In the genomic region with DNA sequence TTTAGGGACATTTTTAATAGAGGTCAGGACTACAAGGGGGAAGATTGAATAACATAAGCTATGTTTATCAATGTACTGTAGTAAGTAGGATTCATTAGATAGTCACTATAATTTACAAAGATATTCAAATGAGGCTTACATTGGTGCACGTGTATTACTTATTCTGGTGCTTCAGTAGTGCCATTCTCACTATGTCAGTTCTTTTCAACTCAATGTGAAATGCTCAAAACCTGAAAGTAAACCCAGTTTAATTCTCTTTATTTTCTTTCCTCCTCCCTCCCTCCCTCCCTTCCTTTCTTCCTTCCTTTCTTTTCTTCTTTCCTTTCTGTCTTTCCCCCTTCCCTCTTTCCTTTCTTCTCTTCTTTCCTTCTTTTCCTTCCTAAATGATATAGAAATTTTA, we compare ENCODE assay signal across 2 cellular contexts.
A peak's percentile ranks its signal among the peaks of the same experiment; 100 is the strongest.
TF ChIP-seq lines count a peak whose summit lies in the region.

No MANE protein-coding gene starts in this region.

TF ChIP-seq in HepG2, 621 proteins besides CTCF, POLR2A, EP300 and RAD21:
- TF ChIP-seq, protein P1, sequence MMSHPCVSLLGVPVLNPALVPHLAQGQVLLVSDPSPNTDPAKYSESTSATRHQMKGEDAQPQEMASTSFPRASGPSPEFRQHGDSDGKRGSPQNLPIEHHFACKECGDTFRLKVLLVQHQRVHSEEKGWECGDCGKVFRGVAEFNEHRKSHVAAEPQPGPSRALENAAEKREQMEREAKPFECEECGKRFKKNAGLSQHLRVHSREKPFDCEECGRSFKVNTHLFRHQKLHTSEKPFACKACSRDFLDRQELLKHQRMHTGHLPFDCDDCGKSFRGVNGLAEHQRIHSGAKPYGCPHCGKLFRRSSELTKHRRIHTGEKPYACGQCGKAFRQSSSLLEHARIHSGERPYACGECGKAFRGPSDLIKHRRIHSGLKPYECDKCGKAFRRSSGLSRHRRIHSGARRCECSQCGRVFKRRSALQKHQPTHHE (CRISPR knock-in tag; IDR thresholded peaks at IDR 0.05; ENCODE audit: borderline replicate concordance), result no peak
- no peak for TF ChIP-seq MLX (CRISPR knock-in tag; IDR thresholded peaks at IDR 0.05)
- peak; percentile 77 for TF ChIP-seq HNRNPK (IDR thresholded peaks at IDR 0.05; ENCODE audit: low read depth, low read length, poor library complexity, severe bottlenecking)
- TF ChIP-seq, protein P2, sequence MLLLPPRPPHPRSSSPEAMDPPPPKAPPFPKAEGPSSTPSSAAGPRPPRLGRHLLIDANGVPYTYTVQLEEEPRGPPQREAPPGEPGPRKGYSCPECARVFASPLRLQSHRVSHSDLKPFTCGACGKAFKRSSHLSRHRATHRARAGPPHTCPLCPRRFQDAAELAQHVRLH (CRISPR knock-in tag; IDR thresholded peaks at IDR 0.05; ENCODE audit: borderline replicate concordance, low read depth), result no peak
- TF ChIP-seq IRX3 (CRISPR knock-in tag; IDR thresholded peaks at IDR 0.05; ENCODE audit: borderline replicate concordance, low read depth), result no peak
- no peak for TF ChIP-seq MTERF4 (CRISPR knock-in tag; IDR thresholded peaks at IDR 0.05)
- TF ChIP-seq RNF219 (CRISPR knock-in tag; IDR thresholded peaks at IDR 0.05), result no peak
- no peak for TF ChIP-seq FLYWCH1 (CRISPR knock-in tag; IDR thresholded peaks at IDR 0.05)

TF ChIP-seq in K562, 482 proteins besides CTCF, POLR2A, EP300 and RAD21:
- TF ChIP-seq STAG1 (CRISPR knock-in tag; IDR thresholded peaks at IDR 0.05; ENCODE audit: borderline replicate concordance) (no peak), PCBP2 (IDR thresholded peaks at IDR 0.05; ENCODE audit: low read depth, low read length, poor library complexity, severe bottlenecking) (peak; percentile 54)
